16 cellular contexts compared by ENCODE assay signal in the genomic region with DNA sequence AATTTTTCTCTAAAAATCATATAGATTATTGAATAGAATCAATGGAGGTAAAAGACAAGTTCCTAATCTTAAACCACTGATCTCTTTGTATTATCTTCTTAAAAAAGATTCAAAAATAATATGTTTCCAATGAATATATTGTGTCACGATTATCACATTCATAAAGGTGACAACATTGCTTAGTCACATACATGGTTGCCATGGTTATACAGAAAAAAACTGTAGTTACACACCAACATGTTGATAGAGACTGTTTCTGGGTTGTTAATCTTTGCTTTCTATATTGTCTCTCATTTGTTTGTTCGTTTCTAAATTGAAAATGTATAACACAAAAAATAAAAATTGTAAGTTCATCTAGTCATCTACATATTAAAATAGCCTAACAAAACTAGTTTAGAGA.
DNase-seq lines count a peak whose midpoint lies in the region; ATAC-seq, FAIRE-seq and TF ChIP-seq lines count a peak whose summit lies in the region.
"Had no signal": no experiment of that assay in that cellular context is flagged by ENCODE, and none has a peak within 500 bp of the region (broad histone marks: within the 10 kb centered on the region; RNA-seq: fewer than 3 reads in every experiment).

No MANE protein-coding gene starts in this region.

- no peak for TF ChIP-seq CTCF in neural cell (IDR thresholded peaks at IDR 0.05; ENCODE audit: poor library complexity, severe bottlenecking)

- no peaks in the 10 kb centered on the region for H3K9me3 ChIP-seq in neural cell (ENCODE audit: low read length)
- H3K9me3 ChIP-seq: BLaER1 treated with 17β-estradiol and CSF1 and Interleukin-3, amounts not matched to agents 10 nM and 100 nM had no signal

- ATAC-seq in HG03442 (IDR thresholded peaks at IDR 0.05; ENCODE audit: unreplicated experiment) (no peak), GM18520 (IDR thresholded peaks at IDR 0.05; ENCODE audit: unreplicated experiment) (no peak)
- ATAC-seq: GM23338 had no signal

- peak overlapping the region; percentile 5 for H2AFZ ChIP-seq in neural cell (ENCODE audit: low read depth, low read length)
- H2AFZ ChIP-seq: GM23338 had no signal

- H3K9me2 ChIP-seq in neural cell (ENCODE audit: insufficient read depth, low read length): no peaks in the 10 kb centered on the region

- H3K79me2 ChIP-seq in neural cell (replicated peaks; ENCODE audit: insufficient read depth, low read length): no peaks in the 10 kb centered on the region

- no peaks in the 10 kb centered on the region for H3K36me3 ChIP-seq in neural cell (ENCODE audit: insufficient read depth, low read length)
- H3K36me3 ChIP-seq: BLaER1 treated with 17β-estradiol and CSF1 and Interleukin-3, amounts not matched to agents 10 nM and 100 nM had no signal

- peak; percentile 73 for TF ChIP-seq EP300 in neural cell (conservative IDR thresholded peaks at IDR 0.05; ENCODE audit: poor library complexity, severe bottlenecking)

- H4K20me1 ChIP-seq in neural cell (ENCODE audit: insufficient read depth): no peaks in the 10 kb centered on the region
- H4K20me1 ChIP-seq: BLaER1 treated with 17β-estradiol and CSF1 and Interleukin-3, amounts not matched to agents 10 nM and 100 nM had no signal

- H3K4me2 ChIP-seq in neural cell (ENCODE audit: low read length): peak overlapping the region; percentile 23
- H3K4me2 ChIP-seq: BLaER1 treated with 17β-estradiol and CSF1 and Interleukin-3, amounts not matched to agents 10 nM and 100 nM; GM23338 had no signal

- no peak for TF ChIP-seq RAD21 in neural cell (conservative IDR thresholded peaks at IDR 0.05)

- DNase-seq in M059J (ENCODE audit: low read depth) (peak; percentile 24), RKO (ENCODE audit: low spot score) (peak; percentile 58), OCI-M1 (lab: John Stamatoyannopoulos, UW) (no peak)
- DNase-seq: 8988T; ACHN; CD4-positive, alpha-beta T cell; DND-41; H7; IMR-90; KBM-7 had no signal

- no peak overlapping the region for H3K9ac ChIP-seq in neural cell (ENCODE audit: low read length)
- H3K9ac ChIP-seq: BLaER1 treated with 17β-estradiol and CSF1 and Interleukin-3, amounts not matched to agents 10 nM and 100 nM had no signal

- no peaks in the 10 kb centered on the region for H3F3A ChIP-seq in neural cell (ENCODE audit: insufficient read depth, low read length, poor library complexity, severe bottlenecking)

- H3K4me3 ChIP-seq in neural cell (ENCODE audit: low read length): no peak overlapping the region
- H3K4me3 ChIP-seq: BLaER1 treated with 17β-estradiol and CSF1 and Interleukin-3, amounts not matched to agents 10 nM and 100 nM; GM23338 had no signal

- peak overlapping the region; percentile 48 for H3K27ac ChIP-seq in neural cell (ENCODE audit: low read length)
- H3K27ac ChIP-seq: BLaER1 treated with 17β-estradiol and CSF1 and Interleukin-3, amounts not matched to agents 10 nM and 100 nM had no signal

- H3K27me3 ChIP-seq in neural cell (ENCODE audit: insufficient read depth, low read depth, low read length): no peaks in the 10 kb centered on the region
- H3K27me3 ChIP-seq: BLaER1 treated with 17β-estradiol and CSF1 and Interleukin-3, amounts not matched to agents 10 nM and 100 nM had no signal

- peak; percentile 32 for FAIRE-seq in A204.1 (lab: Jason Lieb, UNC)

TF ChIP-seq in neural cell, 6 proteins besides CTCF, POLR2A, EP300 and RAD21:
- peak; percentile 29 for TF ChIP-seq POLR2AphosphoS5 (IDR thresholded peaks at IDR 0.05)
- no peak for TF ChIP-seq SMC3 (conservative IDR thresholded peaks at IDR 0.05; ENCODE audit: poor library complexity)
- TF ChIP-seq EZH2 (IDR thresholded peaks at IDR 0.05; ENCODE audit: borderline replicate concordance, insufficient read depth, low read length, poor library complexity, severe bottlenecking): no peak
- no peak for TF ChIP-seq TAF1 (IDR thresholded peaks at IDR 0.05; ENCODE audit: low read depth)
- no peak for TF ChIP-seq REST (IDR thresholded peaks at IDR 0.05; ENCODE audit: borderline replicate concordance)
